In the genomic region with DNA sequence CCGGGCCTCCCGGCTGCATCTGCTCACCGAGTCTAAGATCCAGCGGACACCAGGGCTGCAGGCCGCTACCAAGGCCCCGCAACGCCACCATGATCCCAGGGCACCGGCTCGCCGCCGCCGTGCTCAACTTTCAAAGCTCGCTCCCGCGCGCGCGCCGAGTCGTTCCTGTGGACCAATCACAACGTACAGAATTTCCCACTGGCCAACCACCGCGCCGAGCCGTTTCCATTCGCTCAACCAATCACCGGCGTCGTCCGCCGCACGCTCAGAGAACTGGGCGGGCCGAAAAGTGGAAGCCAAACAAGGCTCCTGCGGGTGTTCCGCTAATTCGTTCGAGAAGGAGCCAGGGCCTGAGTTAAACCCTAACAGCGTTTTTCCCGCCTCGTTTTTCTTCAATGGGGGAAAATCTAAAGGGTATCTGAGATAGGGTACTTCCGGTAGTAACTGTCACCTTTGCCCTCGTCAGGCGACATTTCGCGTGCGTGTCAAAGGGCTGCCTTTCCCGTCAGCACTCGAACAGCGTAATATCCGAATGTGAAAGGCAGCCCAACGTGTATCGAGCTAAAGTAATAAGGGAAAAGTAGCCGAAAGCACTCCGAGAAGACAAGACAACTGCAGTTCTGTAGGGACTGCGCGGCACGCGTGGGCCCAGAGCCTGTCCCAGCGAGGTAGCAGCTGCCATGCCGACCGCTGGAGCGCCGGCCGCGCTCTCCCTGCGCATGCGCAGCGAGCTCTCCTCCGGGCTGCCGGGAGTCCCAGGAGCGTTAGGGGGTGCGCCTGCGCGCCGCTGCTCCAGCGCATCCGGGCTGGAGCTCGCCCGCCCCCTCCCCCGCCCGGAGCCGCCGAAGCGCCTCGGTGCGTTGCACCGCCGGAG, we compare ENCODE assay signal across 1 cellular context.
TF ChIP-seq lines count a peak whose summit lies in the region.

A gene with protein sequence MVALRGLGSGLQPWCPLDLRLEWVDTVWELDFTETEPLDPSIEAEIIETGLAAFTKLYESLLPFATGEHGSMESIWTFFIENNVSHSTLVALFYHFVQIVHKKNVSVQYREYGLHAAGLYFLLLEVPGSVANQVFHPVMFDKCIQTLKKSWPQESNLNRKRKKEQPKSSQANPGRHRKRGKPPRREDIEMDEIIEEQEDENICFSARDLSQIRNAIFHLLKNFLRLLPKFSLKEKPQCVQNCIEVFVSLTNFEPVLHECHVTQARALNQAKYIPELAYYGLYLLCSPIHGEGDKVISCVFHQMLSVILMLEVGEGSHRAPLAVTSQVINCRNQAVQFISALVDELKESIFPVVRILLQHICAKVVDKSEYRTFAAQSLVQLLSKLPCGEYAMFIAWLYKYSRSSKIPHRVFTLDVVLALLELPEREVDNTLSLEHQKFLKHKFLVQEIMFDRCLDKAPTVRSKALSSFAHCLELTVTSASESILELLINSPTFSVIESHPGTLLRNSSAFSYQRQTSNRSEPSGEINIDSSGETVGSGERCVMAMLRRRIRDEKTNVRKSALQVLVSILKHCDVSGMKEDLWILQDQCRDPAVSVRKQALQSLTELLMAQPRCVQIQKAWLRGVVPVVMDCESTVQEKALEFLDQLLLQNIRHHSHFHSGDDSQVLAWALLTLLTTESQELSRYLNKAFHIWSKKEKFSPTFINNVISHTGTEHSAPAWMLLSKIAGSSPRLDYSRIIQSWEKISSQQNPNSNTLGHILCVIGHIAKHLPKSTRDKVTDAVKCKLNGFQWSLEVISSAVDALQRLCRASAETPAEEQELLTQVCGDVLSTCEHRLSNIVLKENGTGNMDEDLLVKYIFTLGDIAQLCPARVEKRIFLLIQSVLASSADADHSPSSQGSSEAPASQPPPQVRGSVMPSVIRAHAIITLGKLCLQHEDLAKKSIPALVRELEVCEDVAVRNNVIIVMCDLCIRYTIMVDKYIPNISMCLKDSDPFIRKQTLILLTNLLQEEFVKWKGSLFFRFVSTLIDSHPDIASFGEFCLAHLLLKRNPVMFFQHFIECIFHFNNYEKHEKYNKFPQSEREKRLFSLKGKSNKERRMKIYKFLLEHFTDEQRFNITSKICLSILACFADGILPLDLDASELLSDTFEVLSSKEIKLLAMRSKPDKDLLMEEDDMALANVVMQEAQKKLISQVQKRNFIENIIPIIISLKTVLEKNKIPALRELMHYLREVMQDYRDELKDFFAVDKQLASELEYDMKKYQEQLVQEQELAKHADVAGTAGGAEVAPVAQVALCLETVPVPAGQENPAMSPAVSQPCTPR (N-terminal part only) (minus strand): TSS at position 132 of the 874 bp plus-strand sequence. CDS start 41 bp downstream, at position 91.
A gene (plus strand): TSS at position 836 of the 874 bp plus-strand sequence. CDS start 452 bp downstream, outside the sequence.

TF ChIP-seq in HepG2, 621 proteins besides CTCF, POLR2A, EP300 and RAD21 (continued from another document and continues in another):
- TF ChIP-seq, protein P1, sequence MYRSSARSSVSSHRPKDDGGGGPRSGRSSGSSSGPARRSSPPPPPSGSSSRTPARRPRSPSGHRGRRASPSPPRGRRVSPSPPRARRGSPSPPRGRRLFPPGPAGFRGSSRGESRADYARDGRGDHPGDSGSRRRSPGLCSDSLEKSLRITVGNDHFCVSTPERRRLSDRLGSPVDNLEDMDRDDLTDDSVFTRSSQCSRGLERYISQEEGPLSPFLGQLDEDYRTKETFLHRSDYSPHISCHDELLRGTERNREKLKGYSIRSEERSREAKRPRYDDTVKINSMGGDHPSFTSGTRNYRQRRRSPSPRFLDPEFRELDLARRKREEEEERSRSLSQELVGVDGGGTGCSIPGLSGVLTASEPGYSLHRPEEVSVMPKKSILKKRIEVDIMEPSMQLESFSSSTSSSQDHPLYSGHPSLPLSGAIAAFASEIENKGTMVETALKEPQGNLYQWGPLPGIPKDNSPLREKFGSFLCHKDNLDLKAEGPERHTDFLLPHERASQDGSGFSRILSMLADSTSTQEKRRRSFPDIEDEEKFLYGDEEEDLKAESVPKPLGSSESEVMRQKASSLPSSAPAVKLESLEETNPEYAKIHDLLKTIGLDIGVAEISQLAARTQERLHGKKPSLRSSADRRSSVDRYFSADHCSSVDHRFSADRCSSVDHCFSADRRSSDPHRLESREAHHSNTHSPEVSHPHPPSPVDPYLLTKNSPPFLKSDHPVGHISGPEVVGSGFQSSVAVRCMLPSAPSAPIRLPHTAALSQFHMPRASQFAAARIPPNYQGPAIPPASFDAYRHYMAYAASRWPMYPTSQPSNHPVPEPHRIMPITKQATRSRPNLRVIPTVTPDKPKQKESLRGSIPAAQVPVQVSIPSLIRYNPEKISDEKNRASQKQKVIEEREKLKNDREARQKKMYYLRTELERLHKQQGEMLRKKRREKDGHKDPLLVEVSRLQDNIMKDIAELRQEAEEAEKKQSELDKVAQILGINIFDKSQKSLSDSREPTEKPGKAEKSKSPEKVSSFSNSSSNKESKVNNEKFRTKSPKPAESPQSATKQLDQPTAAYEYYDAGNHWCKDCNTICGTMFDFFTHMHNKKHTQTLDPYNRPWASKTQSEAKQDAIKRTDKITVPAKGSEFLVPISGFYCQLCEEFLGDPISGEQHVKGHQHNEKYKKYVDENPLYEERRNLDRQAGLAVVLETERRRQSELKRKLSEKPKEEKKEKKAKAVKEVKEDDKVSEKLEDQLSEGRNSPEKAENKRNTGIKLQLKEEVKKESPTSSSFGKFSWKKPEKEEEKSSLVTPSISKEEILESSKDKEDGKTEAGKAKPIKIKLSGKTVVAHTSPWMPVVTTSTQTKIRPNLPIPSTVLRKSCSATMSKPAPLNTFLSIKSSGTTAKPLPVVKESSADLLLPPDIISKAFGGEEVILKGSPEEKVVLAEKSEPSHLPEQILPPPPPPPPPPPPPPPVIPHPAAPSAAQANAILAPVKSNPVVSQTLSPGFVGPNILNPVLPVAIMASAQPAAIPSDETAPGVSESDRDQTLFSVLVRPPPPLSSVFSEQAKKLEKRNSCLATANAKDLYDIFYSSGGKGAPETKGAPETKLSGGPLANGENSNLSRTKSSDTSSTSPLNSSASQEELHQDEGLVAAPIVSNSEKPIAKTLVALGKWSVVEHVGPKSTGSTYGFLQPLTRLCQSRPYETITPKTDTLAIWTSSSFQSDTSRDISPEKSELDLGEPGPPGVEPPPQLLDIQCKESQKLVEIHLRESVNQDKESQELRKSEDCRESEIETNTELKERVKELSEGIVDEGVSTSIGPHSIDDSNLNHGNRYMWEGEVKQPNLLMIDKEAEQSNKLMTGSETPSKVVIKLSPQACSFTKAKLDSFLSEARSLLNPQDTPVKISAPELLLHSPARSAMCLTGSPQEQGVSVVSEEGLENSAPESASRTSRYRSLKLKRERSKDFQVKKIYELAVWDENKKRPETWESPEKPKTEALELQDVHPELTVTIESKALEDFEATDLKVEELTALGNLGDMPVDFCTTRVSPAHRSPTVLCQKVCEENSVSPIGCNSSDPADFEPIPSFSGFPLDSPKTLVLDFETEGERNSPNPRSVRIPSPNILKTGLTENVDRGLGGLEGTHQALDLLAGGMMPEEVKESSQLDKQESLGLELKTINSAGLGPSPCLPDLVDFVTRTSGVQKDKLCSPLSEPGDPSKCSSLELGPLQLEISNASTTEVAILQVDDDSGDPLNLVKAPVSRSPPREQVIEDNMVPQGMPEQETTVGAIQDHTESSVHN (CRISPR knock-in tag; IDR thresholded peaks at IDR 0.05) = no peak
- TF ChIP-seq GABPB1 (CRISPR knock-in tag; IDR thresholded peaks at IDR 0.05) (peak; percentile 40; the same call in 1 of the 2 replicates), ZNF660 (CRISPR knock-in tag; IDR thresholded peaks at IDR 0.05; ENCODE audit: borderline replicate concordance, low read depth) (no peak), ZNF577 (CRISPR knock-in tag; IDR thresholded peaks at IDR 0.05; ENCODE audit: borderline replicate concordance, low read depth) (no peak), ZNF121 (CRISPR knock-in tag; IDR thresholded peaks at IDR 0.05) (0 out of 2 replicates have a peak, but pooled peaks have one; percentile 16), THYN1 (CRISPR knock-in tag; IDR thresholded peaks at IDR 0.05; ENCODE audit: borderline replicate concordance, low read depth) (no peak), ZNF329 (CRISPR knock-in tag; IDR thresholded peaks at IDR 0.05; ENCODE audit: low read depth) (0 out of 2 replicates have a peak, but pooled peaks have one; percentile 9), KDM5A (IDR thresholded peaks at IDR 0.05; ENCODE audit: borderline replicate concordance, low read length) (peak; percentile 66), HDAC1 (CRISPR knock-in tag; IDR thresholded peaks at IDR 0.05) (peak; percentile 89), ZNF274 (CRISPR knock-in tag; IDR thresholded peaks at IDR 0.05) (peak; percentile 44; the same call in 1 of the 2 replicates), ZC3H13 (CRISPR knock-in tag; IDR thresholded peaks at IDR 0.05) (peak; percentile 64), ZNF501 (CRISPR knock-in tag; IDR thresholded peaks at IDR 0.05) (peak; percentile 94), ZZZ3 (CRISPR knock-in tag; IDR thresholded peaks at IDR 0.05; ENCODE audit: borderline replicate concordance) (0 out of 2 replicates have a peak, but pooled peaks have one; percentile 28), TEAD3 (CRISPR knock-in tag; optimal IDR thresholded peaks at IDR 0.05; ENCODE audit: borderline replicate concordance) (no peak), ZNF816 (CRISPR knock-in tag; IDR thresholded peaks at IDR 0.05; ENCODE audit: borderline replicate concordance) (0 out of 2 replicates have a peak, but pooled peaks have one; percentile 71), ZBTB8A (CRISPR knock-in tag; IDR thresholded peaks at IDR 0.05; ENCODE audit: borderline replicate concordance, low read depth) (peak; percentile 78; the same call in 1 of the 2 replicates), RORA (CRISPR knock-in tag; IDR thresholded peaks at IDR 0.05) (no peak), FOXO1 (CRISPR knock-in tag; IDR thresholded peaks at IDR 0.05) (peak; percentile 49; the same call in 1 of the 2 replicates), GABPA (IDR thresholded peaks at IDR 0.05; ENCODE audit: low read depth, low read length) (no peak), GABPA (CRISPR knock-in tag; IDR thresholded peaks at IDR 0.05; ENCODE audit: low read depth) (peak; percentile 64; the same call in 1 of the 2 replicates), ZNF44 (CRISPR knock-in tag; IDR thresholded peaks at IDR 0.05) (peak; percentile 93), ZNF746 (CRISPR knock-in tag; IDR thresholded peaks at IDR 0.05) (no peak; the same call in 1 of the 2 replicates), SOX5 (CRISPR knock-in tag; IDR thresholded peaks at IDR 0.05; ENCODE audit: borderline replicate concordance) (0 out of 2 replicates have a peak, but pooled peaks have one; percentile 19), HOXA9 (CRISPR knock-in tag; IDR thresholded peaks at IDR 0.05; ENCODE audit: borderline replicate concordance) (peak; percentile 95)
- TF ChIP-seq, protein P2, sequence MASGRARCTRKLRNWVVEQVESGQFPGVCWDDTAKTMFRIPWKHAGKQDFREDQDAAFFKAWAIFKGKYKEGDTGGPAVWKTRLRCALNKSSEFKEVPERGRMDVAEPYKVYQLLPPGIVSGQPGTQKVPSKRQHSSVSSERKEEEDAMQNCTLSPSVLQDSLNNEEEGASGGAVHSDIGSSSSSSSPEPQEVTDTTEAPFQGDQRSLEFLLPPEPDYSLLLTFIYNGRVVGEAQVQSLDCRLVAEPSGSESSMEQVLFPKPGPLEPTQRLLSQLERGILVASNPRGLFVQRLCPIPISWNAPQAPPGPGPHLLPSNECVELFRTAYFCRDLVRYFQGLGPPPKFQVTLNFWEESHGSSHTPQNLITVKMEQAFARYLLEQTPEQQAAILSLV (CRISPR knock-in tag; IDR thresholded peaks at IDR 0.05; ENCODE audit: borderline replicate concordance) = peak; percentile 69; the same call in 1 of the 2 replicates
- TF ChIP-seq, protein P3, sequence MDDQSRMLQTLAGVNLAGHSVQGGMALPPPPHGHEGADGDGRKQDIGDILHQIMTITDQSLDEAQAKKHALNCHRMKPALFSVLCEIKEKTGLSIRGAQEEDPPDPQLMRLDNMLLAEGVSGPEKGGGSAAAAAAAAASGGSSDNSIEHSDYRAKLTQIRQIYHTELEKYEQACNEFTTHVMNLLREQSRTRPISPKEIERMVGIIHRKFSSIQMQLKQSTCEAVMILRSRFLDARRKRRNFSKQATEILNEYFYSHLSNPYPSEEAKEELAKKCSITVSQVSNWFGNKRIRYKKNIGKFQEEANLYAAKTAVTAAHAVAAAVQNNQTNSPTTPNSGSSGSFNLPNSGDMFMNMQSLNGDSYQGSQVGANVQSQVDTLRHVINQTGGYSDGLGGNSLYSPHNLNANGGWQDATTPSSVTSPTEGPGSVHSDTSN (CRISPR knock-in tag; IDR thresholded peaks at IDR 0.05; ENCODE audit: borderline replicate concordance) = no peak
- TF ChIP-seq, protein P4, sequence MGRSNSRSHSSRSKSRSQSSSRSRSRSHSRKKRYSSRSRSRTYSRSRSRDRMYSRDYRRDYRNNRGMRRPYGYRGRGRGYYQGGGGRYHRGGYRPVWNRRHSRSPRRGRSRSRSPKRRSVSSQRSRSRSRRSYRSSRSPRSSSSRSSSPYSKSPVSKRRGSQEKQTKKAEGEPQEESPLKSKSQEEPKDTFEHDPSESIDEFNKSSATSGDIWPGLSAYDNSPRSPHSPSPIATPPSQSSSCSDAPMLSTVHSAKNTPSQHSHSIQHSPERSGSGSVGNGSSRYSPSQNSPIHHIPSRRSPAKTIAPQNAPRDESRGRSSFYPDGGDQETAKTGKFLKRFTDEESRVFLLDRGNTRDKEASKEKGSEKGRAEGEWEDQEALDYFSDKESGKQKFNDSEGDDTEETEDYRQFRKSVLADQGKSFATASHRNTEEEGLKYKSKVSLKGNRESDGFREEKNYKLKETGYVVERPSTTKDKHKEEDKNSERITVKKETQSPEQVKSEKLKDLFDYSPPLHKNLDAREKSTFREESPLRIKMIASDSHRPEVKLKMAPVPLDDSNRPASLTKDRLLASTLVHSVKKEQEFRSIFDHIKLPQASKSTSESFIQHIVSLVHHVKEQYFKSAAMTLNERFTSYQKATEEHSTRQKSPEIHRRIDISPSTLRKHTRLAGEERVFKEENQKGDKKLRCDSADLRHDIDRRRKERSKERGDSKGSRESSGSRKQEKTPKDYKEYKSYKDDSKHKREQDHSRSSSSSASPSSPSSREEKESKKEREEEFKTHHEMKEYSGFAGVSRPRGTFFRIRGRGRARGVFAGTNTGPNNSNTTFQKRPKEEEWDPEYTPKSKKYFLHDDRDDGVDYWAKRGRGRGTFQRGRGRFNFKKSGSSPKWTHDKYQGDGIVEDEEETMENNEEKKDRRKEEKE (IDR thresholded peaks at IDR 0.05) = no peak
- TF ChIP-seq, protein P5, sequence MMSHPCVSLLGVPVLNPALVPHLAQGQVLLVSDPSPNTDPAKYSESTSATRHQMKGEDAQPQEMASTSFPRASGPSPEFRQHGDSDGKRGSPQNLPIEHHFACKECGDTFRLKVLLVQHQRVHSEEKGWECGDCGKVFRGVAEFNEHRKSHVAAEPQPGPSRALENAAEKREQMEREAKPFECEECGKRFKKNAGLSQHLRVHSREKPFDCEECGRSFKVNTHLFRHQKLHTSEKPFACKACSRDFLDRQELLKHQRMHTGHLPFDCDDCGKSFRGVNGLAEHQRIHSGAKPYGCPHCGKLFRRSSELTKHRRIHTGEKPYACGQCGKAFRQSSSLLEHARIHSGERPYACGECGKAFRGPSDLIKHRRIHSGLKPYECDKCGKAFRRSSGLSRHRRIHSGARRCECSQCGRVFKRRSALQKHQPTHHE (CRISPR knock-in tag; IDR thresholded peaks at IDR 0.05; ENCODE audit: borderline replicate concordance) = peak; percentile 70; the same call in 1 of the 2 replicates
